Comparison of ENCODE assay signal across 6 cellular contexts in the genomic region with DNA sequence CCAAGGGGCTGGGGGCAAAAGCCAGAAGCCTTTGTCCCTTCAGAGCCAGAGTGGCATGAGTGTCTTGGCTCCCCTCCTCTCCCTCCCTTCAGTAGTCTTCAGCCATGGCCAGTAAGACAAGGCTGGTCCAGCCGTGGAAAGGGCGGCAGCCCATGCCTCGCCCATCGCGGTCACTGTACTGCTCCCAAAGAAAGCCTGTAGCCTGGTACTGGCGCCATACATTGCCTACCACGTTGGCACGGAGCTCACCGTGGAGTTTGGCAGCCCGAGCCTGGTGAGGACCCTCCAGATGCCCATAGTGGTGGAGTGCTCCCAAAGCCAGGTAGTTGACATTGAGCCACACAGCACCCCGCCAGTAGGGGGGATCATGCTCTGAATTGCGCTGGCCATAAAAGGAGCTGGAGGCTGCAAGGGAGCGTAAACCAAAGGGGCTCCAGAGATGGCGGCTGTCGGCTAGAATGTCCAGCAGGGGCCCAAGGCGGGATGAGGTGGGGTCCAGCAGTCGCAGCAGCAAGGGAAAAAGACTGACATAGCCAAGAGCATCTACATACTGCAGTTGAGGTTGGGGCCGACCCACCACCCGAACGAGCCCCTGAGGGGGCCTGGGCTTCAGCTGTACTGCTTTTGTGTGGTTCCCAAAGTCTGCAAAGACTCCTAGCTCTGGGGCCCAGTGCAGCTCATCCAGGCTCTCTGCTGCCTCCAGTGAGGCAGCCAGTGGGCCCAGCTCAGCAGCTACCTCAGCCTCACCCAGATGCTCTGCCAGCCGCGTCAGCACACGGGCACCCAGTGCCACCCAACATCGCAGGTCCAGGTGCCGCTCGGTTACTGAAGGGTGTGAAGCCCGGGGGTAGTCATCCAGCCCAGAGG. TPM values are rescaled to one million over a fixed set of nuclear protein-coding genes. Genes with fewer than 3 reads are reported as not detected.
DNase-seq lines count a peak whose midpoint lies in the region; TF ChIP-seq lines count a peak whose summit lies in the region.
"Had no signal": no experiment of that assay in that cellular context is flagged by ENCODE, and none has a peak within 500 bp of the region (broad histone marks: within the 10 kb centered on the region; RNA-seq: fewer than 3 reads in every experiment).

No MANE protein-coding gene starts in this region.

- peak; percentile 63 for DNase-seq in islet precursor cell
- no peak for DNase-seq in ureter (ENCODE audit: low spot score)
- no peak for DNase-seq in A172 (ENCODE audit: low spot score)
- DNase-seq: adrenal gland had no signal

- no peak overlapping the region for H3K4me3 ChIP-seq in OCI-LY3 (ENCODE audit: low read length)
- H3K4me3 ChIP-seq: adrenal gland had no signal

- no peaks in the 10 kb centered on the region for H3K27me3 ChIP-seq in OCI-LY3 (ENCODE audit: low read depth, low read length)
- H3K27me3 ChIP-seq: adrenal gland had no signal

- no peaks in the 10 kb centered on the region for H3K9me3 ChIP-seq in OCI-LY3 (ENCODE audit: insufficient read depth, low read length)
- H3K9me3 ChIP-seq: adrenal gland had no signal

- peaks cover 33% of the 10 kb centered on the region for H3K79me2 ChIP-seq in OCI-LY3 (ENCODE audit: low read length)

- H3K36me3 ChIP-seq in OCI-LY3 (replicated peaks; ENCODE audit: low read depth, low read length) = peaks cover 24% of the 10 kb centered on the region

- TF ChIP-seq CTCF in GM12872 (IDR thresholded peaks at IDR 0.05; ENCODE audit: insufficient read depth, low read depth, low read length) (peak; percentile 43), OCI-LY3 (IDR thresholded peaks at IDR 0.05; ENCODE audit: low read depth, low read length) (peak; percentile 24)

- H3K4me1 ChIP-seq in OCI-LY3 (ENCODE audit: low read length) = peaks cover 20% of the 10 kb centered on the region

- no peak overlapping the region for H3K9ac ChIP-seq in OCI-LY3 (ENCODE audit: low read length)

- no peak overlapping the region for H2AFZ ChIP-seq in OCI-LY3 (ENCODE audit: low read depth, low read length)

- H3K27ac ChIP-seq in OCI-LY3 (ENCODE audit: low read length) = no peak overlapping the region
- H3K27ac ChIP-seq: adrenal gland had no signal

- H4K20me1 ChIP-seq in OCI-LY3 (ENCODE audit: insufficient read depth, low read length) = no peaks in the 10 kb centered on the region

- no peak overlapping the region for H3K4me2 ChIP-seq in OCI-LY3 (ENCODE audit: low read length)

RNA-seq across cellular contexts. Expression of gene WBP1, which starts 3.2 kb away (rescaled TPM):
- total RNA-seq in ureter = 100 TPM
- 49.0 and 52.3 TPM in 2 replicates for total RNA-seq in A172 (2014; rRNA removed; shearing (Covaris generic))

RNA-seq across cellular contexts. Expression of gene MOGS, which starts 3.8 kb away (rescaled TPM):
- 51.6 TPM for total RNA-seq in ureter
- 66.6 and 71.4 TPM in 2 replicates for total RNA-seq in A172 (2014; rRNA removed; shearing (Covaris generic))

RNA-seq across cellular contexts. Expression of gene INO80B, which starts 6.5 kb away (rescaled TPM):
- 55.9 TPM for total RNA-seq in ureter
- total RNA-seq in A172 (2014; rRNA removed; shearing (Covaris generic)) = 5.9 and 7.9 TPM in 2 replicates

RNA-seq across cellular contexts. Expression of gene MRPL53, which starts 11.1 kb away (rescaled TPM):
- total RNA-seq in ureter = 71.8 TPM
- 30.2 and 39.1 TPM in 2 replicates for total RNA-seq in A172 (2014; rRNA removed; shearing (Covaris generic))

RNA-seq across cellular contexts. Expression of gene RTKN, which starts 19.7 kb away (rescaled TPM):
- 36.4 TPM for total RNA-seq in ureter
- 23.1 and 33.3 TPM in 2 replicates for total RNA-seq in A172 (2014; rRNA removed; shearing (Covaris generic))
